23 cellular contexts compared by ENCODE assay signal in the genomic region with DNA sequence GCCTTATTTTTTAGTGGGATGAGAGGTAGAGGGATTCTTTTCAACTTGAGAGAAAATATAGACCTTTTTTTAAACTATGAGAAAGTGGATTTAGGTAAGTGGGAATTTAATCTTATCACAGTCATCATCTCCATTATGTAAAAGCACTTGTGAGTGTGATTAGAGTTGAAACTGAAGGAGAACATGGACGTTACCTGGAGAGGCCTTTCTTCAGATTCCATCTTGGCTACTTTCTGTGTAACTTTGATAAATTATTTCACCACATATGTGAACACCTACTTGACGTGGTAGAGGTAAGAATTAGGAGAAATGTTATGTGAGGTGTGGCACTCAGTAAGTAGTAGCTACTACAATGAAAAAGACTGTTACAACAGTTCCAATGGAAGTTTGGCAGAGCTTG.
"Had no signal": no experiment of that assay in that cellular context is flagged by ENCODE, and none has a peak within 500 bp of the region (broad histone marks: within the 10 kb centered on the region; RNA-seq: fewer than 3 reads in every experiment).

No MANE protein-coding gene starts in this region.

- H3K27me3 ChIP-seq: dorsolateral prefrontal cortex, right atrium auricular region, stomach, thyroid gland had no signal

- H3K36me3 ChIP-seq: prostate gland, right atrium auricular region, thyroid gland had no signal

- H3K27ac Mint-ChIP-seq: mesothelial cell of epicardium; naive B cell; stimulated activated effector memory CD8-positive, alpha-beta T cell treated with anti-CD3 and anti-CD28 coated beads, Interleukin-12 subunit alpha, Interleukin-12 subunit beta, amount 100 ng/mL, for 72 hours had no signal

- ATAC-seq: left lobe of liver; mucosa of descending colon; sciatic nerve; stimulated activated effector memory CD8-positive, alpha-beta T cell treated with anti-CD3 and anti-CD28 coated beads, Interleukin-12 subunit alpha, Interleukin-12 subunit beta, amount 100 ng/mL, for 72 hours had no signal

- H3K4me3 ChIP-seq: dorsolateral prefrontal cortex, mucosa of descending colon, prostate gland, right atrium auricular region, stomach, thyroid gland had no signal

- H3K9me3 ChIP-seq: mucosa of descending colon, prostate gland, right atrium auricular region, stomach, thyroid gland had no signal

- H3K4me3 Mint-ChIP-seq: mesothelial cell of epicardium; naive B cell; neural crest cell; stimulated activated effector memory CD8-positive, alpha-beta T cell treated with anti-CD3 and anti-CD28 coated beads, Interleukin-12 subunit alpha, Interleukin-12 subunit beta, amount 100 ng/mL, for 72 hours had no signal

- H3K4me1 ChIP-seq: prostate gland had no signal

- H3K27ac ChIP-seq: dorsolateral prefrontal cortex, prostate gland, right atrium auricular region, stomach, thyroid gland had no signal

- FAIRE-seq: colon, frontal cortex, keratinocyte, urothelium cell line had no signal

- H3K27me3 Mint-ChIP-seq: naive B cell had no signal

- H3K4me1 Mint-ChIP-seq: naive B cell had no signal

- H3K9me3 Mint-ChIP-seq: mesothelial cell of epicardium; naive B cell; neural crest cell; stimulated activated effector memory CD8-positive, alpha-beta T cell treated with anti-CD3 and anti-CD28 coated beads, Interleukin-12 subunit alpha, Interleukin-12 subunit beta, amount 100 ng/mL, for 72 hours had no signal

- DNase-seq: dorsolateral prefrontal cortex; effector CD4-positive, alpha-beta T cell; head of caudate nucleus; mesenchymal stem cell; mucosa of descending colon; naive B cell; stimulated activated CD4-positive, alpha-beta T cell treated with anti-CD3 and anti-CD28 coated beads, Interleukin-2, amount 100 ng/mL, for 24 hours; stimulated activated CD4-positive, alpha-beta T cell treated with anti-CD3 and anti-CD28 coated beads, Interleukin-4, amount 100 ng/mL, for 24 hours; stimulated activated naive CD4-positive, alpha-beta T cell treated with Interleukin-2 at 50 U/mL for 16 hours; stomach; thyroid gland; trophoblast cell had no signal
